In genomic region chr1:156767101-156767878, GRCh38 we compare ENCODE assay signal across 1 cellular context.
A peak's percentile ranks its signal among the peaks of the same experiment; 100 is the strongest.
TF ChIP-seq lines count a peak whose summit lies in the region.

PRCC (plus strand) TSS chr1:156767535; CDS start chr1:156767772, 237 bp downstream.

TF ChIP-seq in K562, 482 proteins besides CTCF, POLR2A, EP300 and RAD21 (continued from another document and continues in another):
- TF ChIP-seq, protein P1, sequence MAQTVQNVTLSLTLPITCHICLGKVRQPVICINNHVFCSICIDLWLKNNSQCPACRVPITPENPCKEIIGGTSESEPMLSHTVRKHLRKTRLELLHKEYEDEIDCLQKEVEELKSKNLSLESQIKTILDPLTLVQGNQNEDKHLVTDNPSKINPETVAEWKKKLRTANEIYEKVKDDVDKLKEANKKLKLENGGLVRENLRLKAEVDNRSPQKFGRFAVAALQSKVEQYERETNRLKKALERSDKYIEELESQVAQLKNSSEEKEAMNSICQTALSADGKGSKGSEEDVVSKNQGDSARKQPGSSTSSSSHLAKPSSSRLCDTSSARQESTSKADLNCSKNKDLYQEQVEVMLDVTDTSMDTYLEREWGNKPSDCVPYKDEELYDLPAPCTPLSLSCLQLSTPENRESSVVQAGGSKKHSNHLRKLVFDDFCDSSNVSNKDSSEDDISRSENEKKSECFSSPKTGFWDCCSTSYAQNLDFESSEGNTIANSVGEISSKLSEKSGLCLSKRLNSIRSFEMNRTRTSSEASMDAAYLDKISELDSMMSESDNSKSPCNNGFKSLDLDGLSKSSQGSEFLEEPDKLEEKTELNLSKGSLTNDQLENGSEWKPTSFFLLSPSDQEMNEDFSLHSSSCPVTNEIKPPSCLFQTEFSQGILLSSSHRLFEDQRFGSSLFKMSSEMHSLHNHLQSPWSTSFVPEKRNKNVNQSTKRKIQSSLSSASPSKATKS (CRISPR knock-in tag; IDR thresholded peaks at IDR 0.05): no peak
- TF ChIP-seq, protein P2, sequence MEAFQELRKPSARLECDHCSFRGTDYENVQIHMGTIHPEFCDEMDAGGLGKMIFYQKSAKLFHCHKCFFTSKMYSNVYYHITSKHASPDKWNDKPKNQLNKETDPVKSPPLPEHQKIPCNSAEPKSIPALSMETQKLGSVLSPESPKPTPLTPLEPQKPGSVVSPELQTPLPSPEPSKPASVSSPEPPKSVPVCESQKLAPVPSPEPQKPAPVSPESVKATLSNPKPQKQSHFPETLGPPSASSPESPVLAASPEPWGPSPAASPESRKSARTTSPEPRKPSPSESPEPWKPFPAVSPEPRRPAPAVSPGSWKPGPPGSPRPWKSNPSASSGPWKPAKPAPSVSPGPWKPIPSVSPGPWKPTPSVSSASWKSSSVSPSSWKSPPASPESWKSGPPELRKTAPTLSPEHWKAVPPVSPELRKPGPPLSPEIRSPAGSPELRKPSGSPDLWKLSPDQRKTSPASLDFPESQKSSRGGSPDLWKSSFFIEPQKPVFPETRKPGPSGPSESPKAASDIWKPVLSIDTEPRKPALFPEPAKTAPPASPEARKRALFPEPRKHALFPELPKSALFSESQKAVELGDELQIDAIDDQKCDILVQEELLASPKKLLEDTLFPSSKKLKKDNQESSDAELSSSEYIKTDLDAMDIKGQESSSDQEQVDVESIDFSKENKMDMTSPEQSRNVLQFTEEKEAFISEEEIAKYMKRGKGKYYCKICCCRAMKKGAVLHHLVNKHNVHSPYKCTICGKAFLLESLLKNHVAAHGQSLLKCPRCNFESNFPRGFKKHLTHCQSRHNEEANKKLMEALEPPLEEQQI (IDR thresholded peaks at IDR 0.05): no peak
- no peak for TF ChIP-seq ELK3 (CRISPR knock-in tag; IDR thresholded peaks at IDR 0.05)
- TF ChIP-seq GATAD2B (IDR thresholded peaks at IDR 0.05; ENCODE audit: borderline replicate concordance): no peak; the same call in 1 of the 2 replicates
- TF ChIP-seq, protein P3, sequence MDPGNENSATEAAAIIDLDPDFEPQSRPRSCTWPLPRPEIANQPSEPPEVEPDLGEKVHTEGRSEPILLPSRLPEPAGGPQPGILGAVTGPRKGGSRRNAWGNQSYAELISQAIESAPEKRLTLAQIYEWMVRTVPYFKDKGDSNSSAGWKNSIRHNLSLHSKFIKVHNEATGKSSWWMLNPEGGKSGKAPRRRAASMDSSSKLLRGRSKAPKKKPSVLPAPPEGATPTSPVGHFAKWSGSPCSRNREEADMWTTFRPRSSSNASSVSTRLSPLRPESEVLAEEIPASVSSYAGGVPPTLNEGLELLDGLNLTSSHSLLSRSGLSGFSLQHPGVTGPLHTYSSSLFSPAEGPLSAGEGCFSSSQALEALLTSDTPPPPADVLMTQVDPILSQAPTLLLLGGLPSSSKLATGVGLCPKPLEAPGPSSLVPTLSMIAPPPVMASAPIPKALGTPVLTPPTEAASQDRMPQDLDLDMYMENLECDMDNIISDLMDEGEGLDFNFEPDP (CRISPR knock-in tag; IDR thresholded peaks at IDR 0.05): no peak
- TF ChIP-seq DDX20 (tag; IDR thresholded peaks at IDR 0.05; ENCODE audit: low read depth): no peak
- peak; percentile 82; the same call in 1 of the 2 replicates for TF ChIP-seq ZNF76 (CRISPR knock-in tag; IDR thresholded peaks at IDR 0.05; ENCODE audit: borderline replicate concordance)
- TF ChIP-seq, protein P4, sequence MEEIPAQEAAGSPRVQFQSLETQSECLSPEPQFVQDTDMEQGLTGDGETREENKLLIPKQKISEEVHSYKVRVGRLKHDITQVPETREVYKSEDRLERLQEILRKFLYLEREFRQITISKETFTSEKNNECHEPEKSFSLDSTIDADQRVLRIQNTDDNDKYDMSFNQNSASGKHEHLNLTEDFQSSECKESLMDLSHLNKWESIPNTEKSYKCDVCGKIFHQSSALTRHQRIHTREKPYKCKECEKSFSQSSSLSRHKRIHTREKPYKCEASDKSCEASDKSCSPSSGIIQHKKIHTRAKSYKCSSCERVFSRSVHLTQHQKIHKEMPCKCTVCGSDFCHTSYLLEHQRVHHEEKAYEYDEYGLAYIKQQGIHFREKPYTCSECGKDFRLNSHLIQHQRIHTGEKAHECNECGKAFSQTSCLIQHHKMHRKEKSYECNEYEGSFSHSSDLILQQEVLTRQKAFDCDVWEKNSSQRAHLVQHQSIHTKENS (CRISPR knock-in tag; IDR thresholded peaks at IDR 0.05): no peak
- TF ChIP-seq ZNF707 (CRISPR knock-in tag; conservative IDR thresholded peaks at IDR 0.05): no peak
- 0 out of 2 replicates have a peak, but pooled peaks have one; percentile 52 for TF ChIP-seq ESRRA (IDR thresholded peaks at IDR 0.05; ENCODE audit: borderline replicate concordance, low read depth)
- no peak for TF ChIP-seq XRCC4 (IDR thresholded peaks at IDR 0.05; ENCODE audit: extremely low read depth, insufficient read depth, insufficient read length)
- no peak for TF ChIP-seq PTBP1 (IDR thresholded peaks at IDR 0.05; ENCODE audit: low read depth, low read length)
- TF ChIP-seq TRIM28 (IDR thresholded peaks at IDR 0.05): peak; percentile 59; the same call in 1 of the 2 replicates
- TF ChIP-seq NR2C1 (IDR thresholded peaks at IDR 0.05): peak; percentile 73
- TF ChIP-seq NR2C1 (tag; IDR thresholded peaks at IDR 0.05): peak; percentile 92
- no peak for TF ChIP-seq ZNF57 (CRISPR knock-in tag; IDR thresholded peaks at IDR 0.05)
- peak in 1 of 2 experiments; percentile 70; a peak in 1 of 4 replicates for TF ChIP-seq SRF (CRISPR knock-in tag; IDR thresholded peaks at IDR 0.05)
- no peak for TF ChIP-seq NCOA4 (IDR thresholded peaks at IDR 0.05; ENCODE audit: partially characterized antibody)
- TF ChIP-seq, protein P5, sequence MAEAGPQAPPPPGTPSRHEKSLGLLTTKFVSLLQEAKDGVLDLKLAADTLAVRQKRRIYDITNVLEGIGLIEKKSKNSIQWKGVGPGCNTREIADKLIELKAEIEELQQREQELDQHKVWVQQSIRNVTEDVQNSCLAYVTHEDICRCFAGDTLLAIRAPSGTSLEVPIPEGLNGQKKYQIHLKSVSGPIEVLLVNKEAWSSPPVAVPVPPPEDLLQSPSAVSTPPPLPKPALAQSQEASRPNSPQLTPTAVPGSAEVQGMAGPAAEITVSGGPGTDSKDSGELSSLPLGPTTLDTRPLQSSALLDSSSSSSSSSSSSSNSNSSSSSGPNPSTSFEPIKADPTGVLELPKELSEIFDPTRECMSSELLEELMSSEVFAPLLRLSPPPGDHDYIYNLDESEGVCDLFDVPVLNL (CRISPR knock-in tag; IDR thresholded peaks at IDR 0.05; ENCODE audit: low read depth): peak; percentile 69; the same call in 1 of the 2 replicates
- peak; percentile 91; the same call in 1 of the 2 replicates for TF ChIP-seq ATF7 (IDR thresholded peaks at IDR 0.05)
- TF ChIP-seq, protein P6, sequence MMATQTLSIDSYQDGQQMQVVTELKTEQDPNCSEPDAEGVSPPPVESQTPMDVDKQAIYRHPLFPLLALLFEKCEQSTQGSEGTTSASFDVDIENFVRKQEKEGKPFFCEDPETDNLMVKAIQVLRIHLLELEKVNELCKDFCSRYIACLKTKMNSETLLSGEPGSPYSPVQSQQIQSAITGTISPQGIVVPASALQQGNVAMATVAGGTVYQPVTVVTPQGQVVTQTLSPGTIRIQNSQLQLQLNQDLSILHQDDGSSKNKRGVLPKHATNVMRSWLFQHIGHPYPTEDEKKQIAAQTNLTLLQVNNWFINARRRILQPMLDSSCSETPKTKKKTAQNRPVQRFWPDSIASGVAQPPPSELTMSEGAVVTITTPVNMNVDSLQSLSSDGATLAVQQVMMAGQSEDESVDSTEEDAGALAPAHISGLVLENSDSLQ (IDR thresholded peaks at IDR 0.05): peak; percentile 95
- TF ChIP-seq, protein P7, sequence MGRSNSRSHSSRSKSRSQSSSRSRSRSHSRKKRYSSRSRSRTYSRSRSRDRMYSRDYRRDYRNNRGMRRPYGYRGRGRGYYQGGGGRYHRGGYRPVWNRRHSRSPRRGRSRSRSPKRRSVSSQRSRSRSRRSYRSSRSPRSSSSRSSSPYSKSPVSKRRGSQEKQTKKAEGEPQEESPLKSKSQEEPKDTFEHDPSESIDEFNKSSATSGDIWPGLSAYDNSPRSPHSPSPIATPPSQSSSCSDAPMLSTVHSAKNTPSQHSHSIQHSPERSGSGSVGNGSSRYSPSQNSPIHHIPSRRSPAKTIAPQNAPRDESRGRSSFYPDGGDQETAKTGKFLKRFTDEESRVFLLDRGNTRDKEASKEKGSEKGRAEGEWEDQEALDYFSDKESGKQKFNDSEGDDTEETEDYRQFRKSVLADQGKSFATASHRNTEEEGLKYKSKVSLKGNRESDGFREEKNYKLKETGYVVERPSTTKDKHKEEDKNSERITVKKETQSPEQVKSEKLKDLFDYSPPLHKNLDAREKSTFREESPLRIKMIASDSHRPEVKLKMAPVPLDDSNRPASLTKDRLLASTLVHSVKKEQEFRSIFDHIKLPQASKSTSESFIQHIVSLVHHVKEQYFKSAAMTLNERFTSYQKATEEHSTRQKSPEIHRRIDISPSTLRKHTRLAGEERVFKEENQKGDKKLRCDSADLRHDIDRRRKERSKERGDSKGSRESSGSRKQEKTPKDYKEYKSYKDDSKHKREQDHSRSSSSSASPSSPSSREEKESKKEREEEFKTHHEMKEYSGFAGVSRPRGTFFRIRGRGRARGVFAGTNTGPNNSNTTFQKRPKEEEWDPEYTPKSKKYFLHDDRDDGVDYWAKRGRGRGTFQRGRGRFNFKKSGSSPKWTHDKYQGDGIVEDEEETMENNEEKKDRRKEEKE (IDR thresholded peaks at IDR 0.05; ENCODE audit: borderline replicate concordance in 1 of 2, control insufficient read depth in 1 of 2, low read depth in 2 of 2, low read length in 1 of 2): peak in 1 of 2 experiments; percentile 88; a peak in 2 of 4 replicates
- TF ChIP-seq ZNF253 (CRISPR knock-in tag; conservative IDR thresholded peaks at IDR 0.05): no peak
- no peak for TF ChIP-seq NFXL1 (CRISPR knock-in tag; IDR thresholded peaks at IDR 0.05)
- peak; percentile 42; the same call in 1 of the 2 replicates for TF ChIP-seq PML (IDR thresholded peaks at IDR 0.05; ENCODE audit: low read length)
- TF ChIP-seq, protein P8, sequence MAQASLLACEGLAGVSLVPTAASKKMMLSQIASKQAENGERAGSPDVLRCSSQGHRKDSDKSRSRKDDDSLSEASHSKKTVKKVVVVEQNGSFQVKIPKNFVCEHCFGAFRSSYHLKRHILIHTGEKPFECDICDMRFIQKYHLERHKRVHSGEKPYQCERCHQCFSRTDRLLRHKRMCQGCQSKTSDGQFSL (CRISPR knock-in tag; IDR thresholded peaks at IDR 0.05): peak; percentile 54; the same call in 1 of the 2 replicates
- TF ChIP-seq, protein P8 (tag; IDR thresholded peaks at IDR 0.05): no peak
- TF ChIP-seq MEIS2 (IDR thresholded peaks at IDR 0.05; ENCODE audit: partially characterized antibody): peak; percentile 76
- TF ChIP-seq ZNF175 (CRISPR knock-in tag; IDR thresholded peaks at IDR 0.05; ENCODE audit: low read depth): peak; percentile 96; the same call in 1 of the 2 replicates
- no peak for TF ChIP-seq ZNF696 (CRISPR knock-in tag; conservative IDR thresholded peaks at IDR 0.05)
- no peak for TF ChIP-seq ZNF212 (CRISPR knock-in tag; IDR thresholded peaks at IDR 0.05)
- TF ChIP-seq TCF7L2 (IDR thresholded peaks at IDR 0.05; ENCODE audit: low read depth, low read length): no peak; the same call in 1 of the 2 replicates
- peak; percentile 23 to 41; a peak in 2 of 4 replicates for TF ChIP-seq RCOR1 (IDR thresholded peaks at IDR 0.05; ENCODE audit: borderline replicate concordance in 1 of 2, low read depth in 2 of 2, low read length in 2 of 2)
- TF ChIP-seq SMARCC2 (IDR thresholded peaks at IDR 0.05; ENCODE audit: low read depth): no peak
- TF ChIP-seq FOXP4 (CRISPR knock-in tag; IDR thresholded peaks at IDR 0.05; ENCODE audit: borderline replicate concordance): peak; percentile 76; the same call in 1 of the 2 replicates
- peak; percentile 83 for TF ChIP-seq ZNF263 (CRISPR knock-in tag; IDR thresholded peaks at IDR 0.05; ENCODE audit: borderline replicate concordance)
- no peak for TF ChIP-seq BMI1 (IDR thresholded peaks at IDR 0.05; ENCODE audit: low read length)
- TF ChIP-seq THAP7 (CRISPR knock-in tag; IDR thresholded peaks at IDR 0.05): peak; percentile 97
- TF ChIP-seq ZNF449 (CRISPR knock-in tag; IDR thresholded peaks at IDR 0.05): no peak
- peak; percentile 40; the same call in 1 of the 2 replicates for TF ChIP-seq MTA3 (IDR thresholded peaks at IDR 0.05; ENCODE audit: borderline replicate concordance)
- peak; percentile 100 for TF ChIP-seq ZFX (CRISPR knock-in tag; IDR thresholded peaks at IDR 0.05)
